ENCODE assay signal across 2 cellular contexts in genomic region chr19:50230379-50231351, GRCh38.
A peak's percentile ranks its signal among the peaks of the same experiment; 100 is the strongest.
TF ChIP-seq lines count a peak whose summit lies in the region.

No MANE protein-coding gene starts in this region.

TF ChIP-seq in HCT116, 20 proteins besides CTCF, POLR2A, EP300 and RAD21:
- TF ChIP-seq YY1 (IDR thresholded peaks at IDR 0.05; ENCODE audit: extremely low read depth, insufficient replicate concordance, low read depth, low read length) (no peak), REST (IDR thresholded peaks at IDR 0.05; ENCODE audit: low read depth) (no peak)

TF ChIP-seq in K562, 482 proteins besides CTCF, POLR2A, EP300 and RAD21:
- peak; percentile 24; the same call in 1 of the 2 replicates for TF ChIP-seq TFAP4 (CRISPR knock-in tag; IDR thresholded peaks at IDR 0.05; ENCODE audit: borderline replicate concordance)
- TF ChIP-seq SMARCA4 (IDR thresholded peaks at IDR 0.05), result 0 out of 2 replicates have a peak, but pooled peaks have one; percentile 27
- no peak for TF ChIP-seq ZFP30 (CRISPR knock-in tag; IDR thresholded peaks at IDR 0.05; ENCODE audit: borderline replicate concordance)
- TF ChIP-seq MGA (IDR thresholded peaks at IDR 0.05), result peak; percentile 73
- TF ChIP-seq L3MBTL2 (IDR thresholded peaks at IDR 0.05), result peak; percentile 57
- 0 out of 2 replicates have a peak, but pooled peaks have one; percentile 28 for TF ChIP-seq ZBTB7A (IDR thresholded peaks at IDR 0.05; ENCODE audit: borderline replicate concordance, control insufficient read depth, low read depth, low read length)
